ENCODE assay signal across 20 cellular contexts in the genomic region with DNA sequence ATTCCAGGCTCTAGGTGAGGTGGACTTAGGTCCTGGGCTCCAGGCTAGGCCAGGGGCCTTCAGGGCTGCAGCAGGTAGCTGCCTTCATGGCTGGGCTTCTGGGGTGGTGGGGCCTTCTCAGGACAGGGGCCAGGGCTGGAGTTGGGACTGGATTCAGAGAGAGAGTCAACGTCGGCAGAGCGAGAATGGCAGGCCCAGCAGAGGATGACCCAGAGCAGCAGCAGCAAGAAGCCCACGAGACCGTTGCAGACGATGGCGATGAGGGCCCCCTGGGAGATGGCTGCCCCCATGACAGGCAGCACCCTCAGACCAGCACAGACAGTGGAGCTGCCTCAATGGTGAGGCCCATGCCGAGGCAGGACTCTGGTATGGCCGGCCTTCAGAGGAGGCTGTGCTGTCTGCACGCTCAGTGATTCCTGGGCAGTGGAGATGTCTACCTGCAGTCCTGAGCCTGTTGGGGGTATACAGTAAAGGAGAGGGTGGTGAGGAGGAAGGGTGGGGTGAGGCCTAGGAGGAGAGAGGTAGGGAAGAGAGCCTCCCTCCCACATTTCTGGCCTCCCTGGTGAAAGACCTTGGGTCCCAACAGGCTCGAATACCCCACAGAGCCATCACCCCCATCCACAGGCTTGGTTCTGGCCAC. TPM values are rescaled to one million over a fixed set of nuclear protein-coding genes. Genes with fewer than 3 reads are reported as not detected.
DNase-seq lines count a peak whose midpoint lies in the region; ATAC-seq and TF ChIP-seq lines count a peak whose summit lies in the region.
"Had no signal": no experiment of that assay in that cellular context is flagged by ENCODE, and none has a peak within 500 bp of the region (broad histone marks: within the 10 kb centered on the region; RNA-seq: fewer than 3 reads in every experiment).

No MANE protein-coding gene starts in this region.

- H3K27ac Mint-ChIP-seq in H9 = no peak overlapping the region
- H3K27ac Mint-ChIP-seq in dendritic cell treated with granulocyte-macrophage colony-stimulating factor and Interleukin-4, amounts not matched to agents 40 ng/mL and 50 ng/mL, for 4 days = peak overlapping the region; percentile 39
- peak overlapping the region in 2 of 10 donors; percentile 22 to 62 for H3K27ac Mint-ChIP-seq in naive thymus-derived CD8-positive, alpha-beta T cell

- H4K20me1 ChIP-seq in BLaER1 (0 out of 2 replicates have a peak, but pooled peaks cover 13% of the 10 kb centered on the region), H9 (ENCODE audit: control insufficient read depth, insufficient read depth, insufficient read length) (peaks cover 4% of the 10 kb centered on the region), GM23248 (ENCODE audit: insufficient read depth) (no peaks in the 10 kb centered on the region)

- H4K8ac ChIP-seq in H9 (replicated peaks; ENCODE audit: insufficient read length, low read depth, low read length) = no peak overlapping the region

- H4K5ac ChIP-seq in H9 (ENCODE audit: insufficient read length, low read depth, low read length) = no peak overlapping the region

- no peak overlapping the region for H2BK120ac ChIP-seq in H9 (ENCODE audit: low read depth, low read length, poor library complexity, severe bottlenecking)

- H3K36me3 ChIP-seq in BLaER1 (no peaks in the 10 kb centered on the region), spleen (no peaks in the 10 kb centered on the region), GM23248 (ENCODE audit: low read depth) (no peaks in the 10 kb centered on the region)
- H3K36me3 ChIP-seq: prostate gland, thoracic aorta had no signal

- peaks cover 10 to 17% of the 10 kb centered on the region in 2 experiments for H3K4me1 Mint-ChIP-seq in H9
- H3K4me1 Mint-ChIP-seq in dendritic cell treated with granulocyte-macrophage colony-stimulating factor and Interleukin-4, amounts not matched to agents 40 ng/mL and 50 ng/mL, for 4 days (ENCODE audit: low read depth) = peaks cover 60% of the 10 kb centered on the region
- peaks cover 7 to 13% (median 11%) of the 10 kb centered on the region in 4 donors for H3K4me1 Mint-ChIP-seq in naive thymus-derived CD8-positive, alpha-beta T cell

- H3K23ac ChIP-seq in H9 (ENCODE audit: insufficient read length, low read depth, low read length) = no peak overlapping the region

- no peaks in the 10 kb centered on the region for H3K9me3 Mint-ChIP-seq in H9
- no peaks in the 10 kb centered on the region for H3K9me3 Mint-ChIP-seq in dendritic cell treated with granulocyte-macrophage colony-stimulating factor and Interleukin-4, amounts not matched to agents 40 ng/mL and 50 ng/mL, for 4 days
- no peaks in the 10 kb centered on the region for H3K9me3 Mint-ChIP-seq in naive thymus-derived CD8-positive, alpha-beta T cell
- H3K9me3 Mint-ChIP-seq: CD4-positive, CD25-positive, alpha-beta regulatory T cell; stimulated activated effector memory CD8-positive, alpha-beta T cell treated with anti-CD3 and anti-CD28 coated beads, Interleukin-12 subunit alpha, Interleukin-12 subunit beta, amount 100 ng/mL, for 72 hours had no signal

- ATAC-seq in naive thymus-derived CD8-positive, alpha-beta T cell = no peak
- no peak for ATAC-seq in GM18909 (IDR thresholded peaks at IDR 0.05; ENCODE audit: poor library complexity, unreplicated experiment)
- ATAC-seq: left cardiac atrium; stimulated activated effector memory CD8-positive, alpha-beta T cell treated with anti-CD3 and anti-CD28 coated beads, Interleukin-12 subunit alpha, Interleukin-12 subunit beta, amount 100 ng/mL, for 72 hours had no signal

- POLR2A ChIA-PET in naive thymus-derived CD8-positive, alpha-beta T cell (lab: Charles Lee) = no interaction called here

- no peak overlapping the region for H2BK15ac ChIP-seq in H9 (ENCODE audit: low read depth, low read length)

- H3K9me3 ChIP-seq in BLaER1 (no peaks in the 10 kb centered on the region), H9 (ENCODE audit: control insufficient read depth, low read depth, low read length) (no peaks in the 10 kb centered on the region), spleen (no peaks in the 10 kb centered on the region), GM23248 (ENCODE audit: low read depth) (no peaks in the 10 kb centered on the region)
- H3K9me3 ChIP-seq: prostate gland, thoracic aorta had no signal

- no peak for DNase-seq in H9
- DNase-seq in naive thymus-derived CD8-positive, alpha-beta T cell = no peak
- DNase-seq in spleen = no peak
- DNase-seq in kidney tubule cell (ENCODE audit: low spot score) = no peak
- DNase-seq in GM23248 = no peak
- DNase-seq: activated CD4-positive, alpha-beta T cell treated with anti-CD3 and anti-CD28 coated beads for 48 hours; DMS153; left cardiac atrium; mesenchymal stem cell; NCI-H1048; NCI-H187 treated with DMSO at 0.1 percent for 48 hours; NCI-H526 treated with DMSO at 0.1 percent for 48 hours; stimulated activated CD4-positive, alpha-beta T cell treated with anti-CD3 and anti-CD28 coated beads, Interleukin-1b, Interleukin-23, amount 100 ng/mL, for 48 hours had no signal

- no peak overlapping the region for H2BK20ac ChIP-seq in H9 (ENCODE audit: low read depth, low read length, poor library complexity, severe bottlenecking)

- H2BK12ac ChIP-seq in H9 (ENCODE audit: insufficient read length, low read depth, low read length) = no peak overlapping the region

- no peak overlapping the region for H2BK5ac ChIP-seq in H9 (ENCODE audit: insufficient read length, low read length)

- in situ Hi-C loops in GM23248 (cut with MboI) = loop anchor here (25.0 kb wide), 1 partner anchor 91 kb away; the partner anchor contains the start of genes DCTN3 and RPP25L

- no peak overlapping the region for H3T11ph ChIP-seq in H9 (ENCODE audit: low read length)

- TF ChIP-seq CTCF in H9 (conservative IDR thresholded peaks at IDR 0.05) (no peak), spleen (IDR thresholded peaks at IDR 0.05 in 8 of 11, conservative IDR thresholded peaks at IDR 0.05 in 3 of 11) (no peak)

- H3K9ac ChIP-seq in BLaER1 (no peak overlapping the region), H9 (ENCODE audit: extremely low read depth, insufficient read length, low read length) (no peak overlapping the region), GM23248 (no peak overlapping the region)

- H3K27me3 ChIP-seq in BLaER1 (peaks cover 12% of the 10 kb centered on the region; the same call in 1 of the 2 replicates), H9 (ENCODE audit: insufficient read depth, low read length) (no peaks in the 10 kb centered on the region; the same call in 1 of the 2 replicates), spleen (replicated peaks in 1 of 7) (peaks cover 0 to 42% (median 0%) of the 10 kb centered on the region in 7 donors), GM23248 (replicated peaks; ENCODE audit: insufficient read depth) (peaks cover 28% of the 10 kb centered on the region)

- peaks cover 10% of the 10 kb centered on the region for H3K23me2 ChIP-seq in H9 (ENCODE audit: insufficient read length, low read depth, low read length, poor library complexity, severe bottlenecking)

- H3K27me3 Mint-ChIP-seq in H9 (ENCODE audit: low read depth) = peaks cover 48% of the 10 kb centered on the region
- peaks cover 44% of the 10 kb centered on the region for H3K27me3 Mint-ChIP-seq in dendritic cell treated with granulocyte-macrophage colony-stimulating factor and Interleukin-4, amounts not matched to agents 40 ng/mL and 50 ng/mL, for 4 days
- H3K27me3 Mint-ChIP-seq in naive thymus-derived CD8-positive, alpha-beta T cell = peaks cover 0 to 12% (median 0%) of the 10 kb centered on the region in 5 donors

- H2AK5ac ChIP-seq in H9 (ENCODE audit: insufficient read length, low read length) = no peak overlapping the region

- H3K4me3 Mint-ChIP-seq in H9 = peak overlapping the region; percentile 41 to 90; a peak in 4 of 5 replicates
- H3K4me3 Mint-ChIP-seq in dendritic cell treated with granulocyte-macrophage colony-stimulating factor and Interleukin-4, amounts not matched to agents 40 ng/mL and 50 ng/mL, for 4 days = peak overlapping the region; percentile 83
- peak overlapping the region in 9 of 10 donors; percentile 22 to 72 (median 39) for H3K4me3 Mint-ChIP-seq in naive thymus-derived CD8-positive, alpha-beta T cell

- H3K4ac ChIP-seq in H9 (ENCODE audit: low read depth, low read length) = no peak overlapping the region

- H3K18ac ChIP-seq in H9 (ENCODE audit: insufficient read length, low read depth, low read length) = no peak overlapping the region

- no CpG with 5 or more reads among the region's 11 CpGs for WGBS in H9 (ENCODE audit: extremely low coverage, insufficient read length, low lambda C conversion rate)
- 86 to 94% (median 92%) methylated on average over 6 to 11 of the region's 11 CpGs for WGBS in spleen, 5 donors
- 85 to 88% methylated on average over 11 of the region's 11 CpGs for WGBS in GM23248 (ENCODE audit: low coverage in 1 of 2, low lambda C conversion rate in 2 of 2, missing lambda C conversion rate in 2 of 2), 2 experiments

- no peak overlapping the region for H2AFZ ChIP-seq in H9 (ENCODE audit: low read length)
- no peak overlapping the region for H2AFZ ChIP-seq in GM23248

- H3K9me2 ChIP-seq in GM23248 (ENCODE audit: insufficient read depth) = no peaks in the 10 kb centered on the region

- H3K79me1 ChIP-seq in H9 (ENCODE audit: insufficient read depth, low read depth, low read length, poor library complexity, severe bottlenecking) = no peaks in the 10 kb centered on the region

- no peaks in the 10 kb centered on the region for H3F3A ChIP-seq in GM23248 (ENCODE audit: insufficient read depth)

- no peak overlapping the region for H3K56ac ChIP-seq in H9 (ENCODE audit: insufficient read length, low read depth, low read length)

- intact Hi-C loops in dendritic cell treated with granulocyte-macrophage colony-stimulating factor and Interleukin-4, amounts not matched to agents 40 ng/mL and 50 ng/mL, for 4 days (cut with micrococcal nuclease) = no loop called here
- intact Hi-C loops in spleen (cut with DNase I; ENCODE audit: low total_unique reads) = no loop called here

- no peak overlapping the region for H4K91ac ChIP-seq in H9 (ENCODE audit: insufficient read length, low read depth, low read length)

- H3K4me3 ChIP-seq in BLaER1 = no peak overlapping the region
- no peak overlapping the region for H3K4me3 ChIP-seq in spleen
- no peak overlapping the region for H3K4me3 ChIP-seq in GM23248

- H3K4me2 ChIP-seq in BLaER1 (peak overlapping the region; percentile 91), H9 (ENCODE audit: insufficient read depth, insufficient read length, low read length) (no peak overlapping the region), GM23248 (ENCODE audit: unreplicated experiment) (no peak overlapping the region)

- peaks cover 0 to 3% (median 0%) of the 10 kb centered on the region in 3 experiments; a peak in 1 of 7 replicates for H3K36me3 Mint-ChIP-seq in H9 (ENCODE audit: insufficient read depth in 1 of 3, low read depth in 3 of 3)
- H3K36me3 Mint-ChIP-seq in dendritic cell treated with granulocyte-macrophage colony-stimulating factor and Interleukin-4, amounts not matched to agents 40 ng/mL and 50 ng/mL, for 4 days (ENCODE audit: low read depth) = peaks cover 6% of the 10 kb centered on the region
- no peaks in the 10 kb centered on the region for H3K36me3 Mint-ChIP-seq in naive thymus-derived CD8-positive, alpha-beta T cell
- H3K36me3 Mint-ChIP-seq: CD4-positive, CD25-positive, alpha-beta regulatory T cell; stimulated activated effector memory CD8-positive, alpha-beta T cell treated with anti-CD3 and anti-CD28 coated beads, Interleukin-12 subunit alpha, Interleukin-12 subunit beta, amount 100 ng/mL, for 72 hours had no signal

- no peak for TF ChIP-seq POLR2A in spleen (IDR thresholded peaks at IDR 0.05)

- H3K27ac ChIP-seq in BLaER1 (no peak overlapping the region), H9 (ENCODE audit: insufficient read length, low read depth, low read length) (no peak overlapping the region), spleen (no peak overlapping the region), GM23248 (no peak overlapping the region)
- H3K27ac ChIP-seq: thoracic aorta had no signal

- no peak overlapping the region; the same call in 1 of the 2 replicates for H3K14ac ChIP-seq in H9 (ENCODE audit: insufficient read depth, low read length)

- H3K4me1 ChIP-seq in BLaER1 = peaks cover 58% of the 10 kb centered on the region
- peaks cover 6% of the 10 kb centered on the region; the same call in 1 of the 2 replicates for H3K4me1 ChIP-seq in H9 (ENCODE audit: insufficient read depth, low read length)
- H3K4me1 ChIP-seq in spleen = peaks cover 0 to 17% (median 11%) of the 10 kb centered on the region in 6 donors
- no peaks in the 10 kb centered on the region for H3K4me1 ChIP-seq in GM23248 (ENCODE audit: insufficient read depth)
- H3K4me1 ChIP-seq: prostate gland had no signal

- H3K79me2 ChIP-seq in H9 (ENCODE audit: insufficient read depth, low read length) = no peaks in the 10 kb centered on the region
- no peaks in the 10 kb centered on the region for H3K79me2 ChIP-seq in GM23248 (ENCODE audit: insufficient read depth)

RNA-seq across cellular contexts. Expression of gene ENHO, which starts 1.3 kb away (rescaled TPM):
- total RNA-seq in H9 (2021) (11.3 and 14.5 TPM in 2 replicates), spleen (under 1 TPM in 3 of 7 donors, not detected in 4; 0.35 to 0.91 (median 0.46) TPM)
- under 1 TPM in 1 of 2 experiments, not detected in 1; 0.36 TPM for total RNA-seq in naive thymus-derived CD8-positive, alpha-beta T cell
- polyA plus RNA-seq in naive thymus-derived CD8-positive, alpha-beta T cell = under 1 TPM; 0.19 to 0.24 (median 0.21) TPM
- polyA plus RNA-seq in spleen (under 1 TPM; 0.74 to 0.94 (median 0.89) TPM), GM23248 (2016; fragmentation: Nextera tagmentation; extraction: Ambion mirVana) (0.35 TPM in 1 of 2 replicates, not detected in the other)
- not detected in 2 replicates for total RNA-seq in GM23248 (2014; rRNA removed; shearing (Covaris generic))
- total RNA-seq: thoracic aorta had no signal
